Comparison of ENCODE assay signal across 7 cellular contexts in the genomic region with DNA sequence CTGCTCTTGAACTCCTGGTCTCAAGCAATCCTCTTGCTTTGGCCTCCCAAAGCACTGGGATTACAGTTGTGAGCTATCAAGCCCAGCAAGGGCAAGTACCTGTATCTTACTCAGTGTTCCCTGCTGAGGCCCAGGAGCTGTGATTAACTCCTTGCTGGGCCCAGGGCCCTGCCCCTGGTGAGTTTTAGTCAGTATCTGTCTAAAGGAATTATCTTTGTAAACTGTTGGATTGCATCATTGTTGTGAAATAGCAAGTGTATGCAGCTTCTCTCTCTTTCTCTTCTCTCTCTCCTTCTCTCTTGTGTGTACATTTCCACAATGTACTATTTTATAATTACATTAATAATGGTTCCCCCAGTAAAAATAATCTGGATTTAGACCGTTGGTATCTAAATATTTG. TPM values are rescaled to one million over a fixed set of nuclear protein-coding genes. Genes with fewer than 3 reads are reported as not detected.
DNase-seq lines count a peak whose midpoint lies in the region; ATAC-seq and TF ChIP-seq lines count a peak whose summit lies in the region.
"Not testable (repeated sequence)": the region's sequence is repeated elsewhere in the genome, so short reads cannot be mapped to it uniquely, and the experiment has no call there.

No MANE protein-coding gene starts in this region.

- not testable (repeated sequence) for H2AK5ac ChIP-seq in mesendoderm (ENCODE audit: low read length)

- H3K4ac ChIP-seq in mesendoderm (ENCODE audit: low read depth, low read length): not testable (repeated sequence)

- H3K36me3 ChIP-seq in HEK293 (ENCODE audit: control insufficient read depth in 2 of 2, insufficient read depth in 1 of 2, low read length in 2 of 2); RWPE2 (ENCODE audit: low read depth); mesendoderm (ENCODE audit: control insufficient read depth, insufficient read depth, low read length): not testable (repeated sequence)

- WGBS in mesendoderm (ENCODE audit: extremely low coverage, insufficient coverage, low lambda C conversion rate): no CpG with 5 or more reads among the region's 1 CpG

- POLR2A ChIA-PET in HEK293 (lab: Yijun Ruan, JAX): not testable (repeated sequence)
- POLR2A ChIA-PET in MCF 10A (lab: Yijun Ruan, JAX): interaction anchor here (0.6 to 1.7 kb wide), 4 partner anchors 10 to 932 kb away, joined by 3 to 7 read pairs (median 4); no protein-coding TSS in a partner anchor

- not testable (repeated sequence) for H3K27me3 Mint-ChIP-seq in MCF 10A (ENCODE audit: insufficient read depth, unreplicated experiment)

- ATAC-seq in RWPE2 (ENCODE audit: low read depth): peak; percentile 52

- not testable (repeated sequence) for TF ChIP-seq CTCF in HEK293 (tag by site-specific recombination; IDR thresholded peaks at IDR 0.05); NB4 (IDR thresholded peaks at IDR 0.05; ENCODE audit: low read depth, low read length); RWPE2 (IDR thresholded peaks at IDR 0.05; ENCODE audit: poor library complexity, severe bottlenecking); MCF 10A (IDR thresholded peaks at IDR 0.05; ENCODE audit: unreplicated experiment); fibroblast of villous mesenchyme (IDR thresholded peaks at IDR 0.05; ENCODE audit: insufficient read depth, low read depth, low read length)

- intact Hi-C loops in MCF 10A (cut with micrococcal nuclease): loop anchor here (5.0 to 10.0 kb wide), 2 partner anchors 361 to 588 kb away; no protein-coding TSS in a partner anchor

- H3K4me1 ChIP-seq in HEK293 (ENCODE audit: control insufficient read depth, insufficient read depth, low read length); RWPE2 (ENCODE audit: insufficient read depth, poor library complexity, severe bottlenecking); mesendoderm (ENCODE audit: control insufficient read depth, low read depth, low read length): not testable (repeated sequence)

- not testable (repeated sequence) for H3K79me2 ChIP-seq in mesendoderm (ENCODE audit: control insufficient read depth, insufficient read depth, low read length)

- H3K9ac ChIP-seq in mesendoderm (ENCODE audit: low read length): not testable (repeated sequence)

- not testable (repeated sequence) for H2BK15ac ChIP-seq in mesendoderm (replicated peaks; ENCODE audit: low read depth)

- not testable (repeated sequence) for H3K23ac ChIP-seq in mesendoderm (ENCODE audit: low read length)

- not testable (repeated sequence) for H3K56ac ChIP-seq in mesendoderm (ENCODE audit: low read length)

- H2BK120ac ChIP-seq in mesendoderm (ENCODE audit: low read depth, low read length): not testable (repeated sequence)

- H4K5ac ChIP-seq in mesendoderm (ENCODE audit: low read length): not testable (repeated sequence)

- not testable (repeated sequence) for BruUV-seq in MCF 10A (replicated peaks; lab: Mats Ljungman, UMichigan)

- not testable (repeated sequence) for H3K9me3 Mint-ChIP-seq in MCF 10A (ENCODE audit: unreplicated experiment)

- H4K8ac ChIP-seq in mesendoderm (ENCODE audit: low read depth, low read length): not testable (repeated sequence)

- H3K4me3 Mint-ChIP-seq in MCF 10A (ENCODE audit: unreplicated experiment): not testable (repeated sequence)

- H3K18ac ChIP-seq in mesendoderm (ENCODE audit: low read length): not testable (repeated sequence)

- peak; percentile 68 for DNase-seq in NB4 (ENCODE audit: low read depth)
- not testable (repeated sequence) for DNase-seq in RWPE2 (ENCODE audit: low spot score)
- peak; percentile 68 for DNase-seq in MCF 10A (ENCODE audit: unreplicated experiment)
- DNase-seq in epithelial cell of prostate (ENCODE audit: low read depth, low spot score): peak; percentile 29
- peak; percentile 69 for DNase-seq in fibroblast of villous mesenchyme (ENCODE audit: low read depth)
- peak; percentile 19 for DNase-seq in mesendoderm

- not testable (repeated sequence) for H3K9me3 ChIP-seq in HEK293 (ENCODE audit: control insufficient read depth, insufficient read depth, low read depth, low read length); RWPE2 (ENCODE audit: severe bottlenecking)

- peak overlapping the region; percentile 7 for H3K27ac Mint-ChIP-seq in MCF 10A (ENCODE audit: low read depth, unreplicated experiment)

- H3K27ac ChIP-seq in HEK293 (ENCODE audit: extremely low read depth, low read depth, low read length); RWPE2 (ENCODE audit: poor library complexity, severe bottlenecking); mesendoderm (ENCODE audit: low read depth, low read length): not testable (repeated sequence)
- peak overlapping the region; percentile 47 for H3K27ac ChIP-seq in epithelial cell of prostate

- not testable (repeated sequence) for H3K27me3 ChIP-seq in RWPE2 (ENCODE audit: insufficient read depth, poor library complexity, severe bottlenecking); mesendoderm (ENCODE audit: insufficient read depth, low read length, poor library complexity)

- H3K4me3 ChIP-seq in HEK293 (ENCODE audit: low read depth, low read length); NB4 (ENCODE audit: low read depth, low read length); RWPE2 (ENCODE audit: severe bottlenecking); fibroblast of villous mesenchyme (ENCODE audit: low read depth, low read length); mesendoderm (ENCODE audit: low read length): not testable (repeated sequence)

- H3K36me3 Mint-ChIP-seq in MCF 10A (ENCODE audit: insufficient read depth, unreplicated experiment): not testable (repeated sequence)

- TF ChIP-seq POLR2A in NB4 (IDR thresholded peaks at IDR 0.05; ENCODE audit: extremely low read depth, insufficient read length): not testable (repeated sequence)

- H3K79me1 ChIP-seq in mesendoderm (ENCODE audit: low read length): not testable (repeated sequence)

- not testable (repeated sequence) for H3K4me2 ChIP-seq in mesendoderm (ENCODE audit: low read length)

- H3K4me1 Mint-ChIP-seq in MCF 10A (ENCODE audit: insufficient read depth, unreplicated experiment): peaks cover 21% of the 10 kb centered on the region

- H2BK5ac ChIP-seq in mesendoderm (ENCODE audit: low read length): not testable (repeated sequence)

- CTCF ChIA-PET in HEK293 (lab: Yijun Ruan, JAX) (interaction anchor here (0.7 kb wide), 1 partner anchor 362 kb away, joined by 3 read pairs; no protein-coding TSS in a partner anchor), MCF 10A (lab: Yijun Ruan, JAX) (interaction anchor here (0.8 kb wide), 1 partner anchor 46 kb away, joined by 3 read pairs; the partner anchor contains the start of gene SUGT1)

TF ChIP-seq in HEK293, 187 proteins besides CTCF, POLR2A, EP300 and RAD21:
- peak; percentile 21; the same call in 1 of the 2 replicates for TF ChIP-seq ZIC2 (tag by site-specific recombination; IDR thresholded peaks at IDR 0.05)

RNA-seq across cellular contexts. Expression of gene HNRNPA1L2, which starts 35.4 kb away (rescaled TPM):
- total RNA-seq in MCF 10A (2022): 10.1 and 11.5 TPM in 2 replicates
- total RNA-seq in fibroblast of villous mesenchyme: 3.0 and 3.9 TPM in 2 replicates
- 8.8 TPM for polyA plus RNA-seq in mesendoderm (2013, experiment 1 of 2)
- 8.7 TPM for polyA plus RNA-seq in mesendoderm (2013, experiment 2 of 2)

RNA-seq across cellular contexts. Expression of gene SUGT1, which starts 45.8 kb away (rescaled TPM):
- total RNA-seq in MCF 10A (2022): 49.0 and 58.4 TPM in 2 replicates
- 36.4 and 47.1 TPM in 2 replicates for total RNA-seq in fibroblast of villous mesenchyme
- polyA plus RNA-seq in mesendoderm (2013, experiment 1 of 2): 108 TPM
- polyA plus RNA-seq in mesendoderm (2013, experiment 2 of 2): 111 TPM
